Comparison of ENCODE assay signal across 2 cellular contexts in genomic region chr11:111361874-111362273, GRCh38.
TF ChIP-seq lines count a peak whose summit lies in the region.

No MANE protein-coding gene starts in this region.

TF ChIP-seq in IMR-90, 13 proteins besides CTCF, POLR2A, EP300 and RAD21:
- peak; percentile 47 for TF ChIP-seq MAFK (IDR thresholded peaks at IDR 0.05; ENCODE audit: low read depth, low read length)
- no peak for TF ChIP-seq NFE2L2 (IDR thresholded peaks at IDR 0.05; ENCODE audit: low read depth, low read length)

TF ChIP-seq in HepG2, 621 proteins besides CTCF, POLR2A, EP300 and RAD21:
- TF ChIP-seq MAFK (conservative IDR thresholded peaks at IDR 0.05 in 1 of 2, IDR thresholded peaks at IDR 0.05 in 1 of 2; ENCODE audit: low read length in 2 of 2), result peak; percentile 67 to 74
- no peak for TF ChIP-seq ZNF775 (CRISPR knock-in tag; IDR thresholded peaks at IDR 0.05; ENCODE audit: borderline replicate concordance)
- TF ChIP-seq ATF4 (CRISPR knock-in tag; IDR thresholded peaks at IDR 0.05), result peak in 1 of 2 experiments; percentile 3; a peak in 1 of 4 replicates
- TF ChIP-seq TRIM22 (IDR thresholded peaks at IDR 0.05), result no peak
- no peak for TF ChIP-seq ZFY (CRISPR knock-in tag; IDR thresholded peaks at IDR 0.05)
- peak; percentile 79 for TF ChIP-seq FOSL2 (CRISPR knock-in tag; IDR thresholded peaks at IDR 0.05)
- no peak for TF ChIP-seq ZBTB2 (CRISPR knock-in tag; IDR thresholded peaks at IDR 0.05; ENCODE audit: low read depth)
- TF ChIP-seq MAFF (IDR thresholded peaks at IDR 0.05; ENCODE audit: low read depth, low read length), result peak; percentile 67
- no peak for TF ChIP-seq ZFP41 (CRISPR knock-in tag; IDR thresholded peaks at IDR 0.05; ENCODE audit: borderline replicate concordance)
- TF ChIP-seq ZNF335 (CRISPR knock-in tag; IDR thresholded peaks at IDR 0.05), result no peak
- TF ChIP-seq BATF2 (CRISPR knock-in tag; IDR thresholded peaks at IDR 0.05), result no peak
- TF ChIP-seq ZKSCAN8 (CRISPR knock-in tag; IDR thresholded peaks at IDR 0.05; ENCODE audit: borderline replicate concordance), result no peak
- no peak for TF ChIP-seq ZBTB20 (CRISPR knock-in tag; IDR thresholded peaks at IDR 0.05; ENCODE audit: borderline replicate concordance, low read depth)
